1 cellular context compared by ENCODE assay signal in genomic region chr4:121139533-121140222, GRCh38.
TF ChIP-seq lines count a peak whose summit lies in the region.

No MANE protein-coding gene starts in this region.

TF ChIP-seq in WTC11, 78 proteins besides CTCF, POLR2A, EP300 and RAD21 (continued from another document):
- TF ChIP-seq, protein P1, sequence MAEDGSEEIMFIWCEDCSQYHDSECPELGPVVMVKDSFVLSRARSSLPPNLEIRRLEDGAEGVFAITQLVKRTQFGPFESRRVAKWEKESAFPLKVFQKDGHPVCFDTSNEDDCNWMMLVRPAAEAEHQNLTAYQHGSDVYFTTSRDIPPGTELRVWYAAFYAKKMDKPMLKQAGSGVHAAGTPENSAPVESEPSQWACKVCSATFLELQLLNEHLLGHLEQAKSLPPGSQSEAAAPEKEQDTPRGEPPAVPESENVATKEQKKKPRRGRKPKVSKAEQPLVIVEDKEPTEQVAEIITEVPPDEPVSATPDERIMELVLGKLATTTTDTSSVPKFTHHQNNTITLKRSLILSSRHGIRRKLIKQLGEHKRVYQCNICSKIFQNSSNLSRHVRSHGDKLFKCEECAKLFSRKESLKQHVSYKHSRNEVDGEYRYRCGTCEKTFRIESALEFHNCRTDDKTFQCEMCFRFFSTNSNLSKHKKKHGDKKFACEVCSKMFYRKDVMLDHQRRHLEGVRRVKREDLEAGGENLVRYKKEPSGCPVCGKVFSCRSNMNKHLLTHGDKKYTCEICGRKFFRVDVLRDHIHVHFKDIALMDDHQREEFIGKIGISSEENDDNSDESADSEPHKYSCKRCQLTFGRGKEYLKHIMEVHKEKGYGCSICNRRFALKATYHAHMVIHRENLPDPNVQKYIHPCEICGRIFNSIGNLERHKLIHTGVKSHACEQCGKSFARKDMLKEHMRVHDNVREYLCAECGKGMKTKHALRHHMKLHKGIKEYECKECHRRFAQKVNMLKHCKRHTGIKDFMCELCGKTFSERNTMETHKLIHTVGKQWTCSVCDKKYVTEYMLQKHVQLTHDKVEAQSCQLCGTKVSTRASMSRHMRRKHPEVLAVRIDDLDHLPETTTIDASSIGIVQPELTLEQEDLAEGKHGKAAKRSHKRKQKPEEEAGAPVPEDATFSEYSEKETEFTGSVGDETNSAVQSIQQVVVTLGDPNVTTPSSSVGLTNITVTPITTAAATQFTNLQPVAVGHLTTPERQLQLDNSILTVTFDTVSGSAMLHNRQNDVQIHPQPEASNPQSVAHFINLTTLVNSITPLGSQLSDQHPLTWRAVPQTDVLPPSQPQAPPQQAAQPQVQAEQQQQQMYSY (CRISPR knock-in tag; IDR thresholded peaks at IDR 0.05) = no peak
- TF ChIP-seq NFATC4 (CRISPR knock-in tag; IDR thresholded peaks at IDR 0.05) (no peak), NFE2L1 (CRISPR knock-in tag; IDR thresholded peaks at IDR 0.05) (no peak)
- TF ChIP-seq, protein P2, sequence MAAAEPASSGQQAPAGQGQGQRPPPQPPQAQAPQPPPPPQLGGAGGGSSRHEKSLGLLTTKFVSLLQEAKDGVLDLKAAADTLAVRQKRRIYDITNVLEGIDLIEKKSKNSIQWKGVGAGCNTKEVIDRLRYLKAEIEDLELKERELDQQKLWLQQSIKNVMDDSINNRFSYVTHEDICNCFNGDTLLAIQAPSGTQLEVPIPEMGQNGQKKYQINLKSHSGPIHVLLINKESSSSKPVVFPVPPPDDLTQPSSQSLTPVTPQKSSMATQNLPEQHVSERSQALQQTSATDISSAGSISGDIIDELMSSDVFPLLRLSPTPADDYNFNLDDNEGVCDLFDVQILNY (CRISPR knock-in tag; IDR thresholded peaks at IDR 0.05) = no peak
